Comparison of ENCODE assay signal across 21 cellular contexts in genomic region chr2:60836491-60836890, GRCh38.
"Had no signal": no experiment of that assay in that cellular context is flagged by ENCODE, and none has a peak within 500 bp of the region (broad histone marks: within the 10 kb centered on the region; RNA-seq: fewer than 3 reads in every experiment).

No MANE protein-coding gene starts in this region.

- H3K9me3 ChIP-seq: body of pancreas, colonic mucosa, lower lobe of right lung, right atrium auricular region had no signal

- H3K36me3 Mint-ChIP-seq: activated naive CD4-positive, alpha-beta T cell treated with anti-CD3 and anti-CD28 coated beads, Interleukin-2, amount 50 U/mL, for 24 hours had no signal

- H3K27me3 Mint-ChIP-seq: activated CD8-positive, alpha-beta T cell treated with anti-CD3 and anti-CD28 coated beads for 36 hours; activated naive CD4-positive, alpha-beta T cell treated with anti-CD3 and anti-CD28 coated beads, Interleukin-2, amount 50 U/mL, for 24 hours had no signal

- H3K27ac Mint-ChIP-seq: activated CD4-positive, alpha-beta T cell treated with anti-CD3 and anti-CD28 coated beads for 36 hours; activated CD8-positive, alpha-beta T cell treated with anti-CD3 and anti-CD28 coated beads for 36 hours; activated naive CD4-positive, alpha-beta T cell treated with anti-CD3 and anti-CD28 coated beads, Interleukin-2, amount 50 U/mL, for 24 hours; nephron; progenitor cell of endocrine pancreas had no signal

- H3K9me3 Mint-ChIP-seq: activated CD8-positive, alpha-beta T cell treated with anti-CD3 and anti-CD28 coated beads for 36 hours; activated naive CD4-positive, alpha-beta T cell treated with anti-CD3 and anti-CD28 coated beads, Interleukin-2, amount 50 U/mL, for 24 hours; nephron had no signal

- ATAC-seq: activated CD4-positive, alpha-beta T cell treated with anti-CD3 and anti-CD28 coated beads for 36 hours; activated CD8-positive, alpha-beta T cell treated with anti-CD3 and anti-CD28 coated beads for 36 hours; body of pancreas; esophagus mucosa; left colon; lower lobe of right lung had no signal

- H3K36me3 ChIP-seq: colonic mucosa, lower lobe of right lung, right atrium auricular region had no signal

- H3K4me1 ChIP-seq: body of pancreas, colonic mucosa, lower lobe of right lung, right atrium auricular region had no signal

- H3K4me1 Mint-ChIP-seq: nephron had no signal

- H3K27ac ChIP-seq: body of pancreas, colonic mucosa, lower lobe of right lung, right atrium auricular region had no signal

- DNase-seq: activated CD4-positive, alpha-beta T cell treated with anti-CD3 and anti-CD28 coated beads for 36 hours; activated CD8-positive, alpha-beta memory T cell treated with anti-CD3 and anti-CD28 coated beads, Interleukin-2, amount 50 U/mL, for 4 hours; activated CD8-positive, alpha-beta T cell treated with anti-CD3 and anti-CD28 coated beads for 36 hours; activated effector memory CD4-positive, alpha-beta T cell treated with anti-CD3 and anti-CD28 coated beads, Interleukin-2, amount 50 U/mL, for 16 hours; activated T-cell treated with anti-CD3 and anti-CD28 coated beads, Interleukin-2, amount 50 U/mL, for 48 hours; amygdala; body of pancreas; caudate nucleus; colonic mucosa; left colon; lower lobe of right lung; occipital lobe; small intestine; stimulated activated CD4-positive, alpha-beta T cell treated with anti-CD3 and anti-CD28 coated beads, Interleukin-4, amount 100 ng/mL, for 4 hours; stimulated activated CD8-positive, alpha-beta memory T cell treated with anti-CD3 and anti-CD28 coated beads, Interleukin-4, amount 100 ng/mL, for 48 hours; T1000 had no signal

- H3K4me3 Mint-ChIP-seq: activated CD4-positive, alpha-beta T cell treated with anti-CD3 and anti-CD28 coated beads for 36 hours; activated CD8-positive, alpha-beta T cell treated with anti-CD3 and anti-CD28 coated beads for 36 hours; activated naive CD4-positive, alpha-beta T cell treated with anti-CD3 and anti-CD28 coated beads, Interleukin-2, amount 50 U/mL, for 24 hours; nephron had no signal

- H3K27me3 ChIP-seq: body of pancreas, colonic mucosa, right atrium auricular region had no signal

- H3K4me3 ChIP-seq: body of pancreas, colonic mucosa, lower lobe of right lung, right atrium auricular region had no signal
